Comparison of ENCODE assay signal across 1 cellular context in the genomic region with DNA sequence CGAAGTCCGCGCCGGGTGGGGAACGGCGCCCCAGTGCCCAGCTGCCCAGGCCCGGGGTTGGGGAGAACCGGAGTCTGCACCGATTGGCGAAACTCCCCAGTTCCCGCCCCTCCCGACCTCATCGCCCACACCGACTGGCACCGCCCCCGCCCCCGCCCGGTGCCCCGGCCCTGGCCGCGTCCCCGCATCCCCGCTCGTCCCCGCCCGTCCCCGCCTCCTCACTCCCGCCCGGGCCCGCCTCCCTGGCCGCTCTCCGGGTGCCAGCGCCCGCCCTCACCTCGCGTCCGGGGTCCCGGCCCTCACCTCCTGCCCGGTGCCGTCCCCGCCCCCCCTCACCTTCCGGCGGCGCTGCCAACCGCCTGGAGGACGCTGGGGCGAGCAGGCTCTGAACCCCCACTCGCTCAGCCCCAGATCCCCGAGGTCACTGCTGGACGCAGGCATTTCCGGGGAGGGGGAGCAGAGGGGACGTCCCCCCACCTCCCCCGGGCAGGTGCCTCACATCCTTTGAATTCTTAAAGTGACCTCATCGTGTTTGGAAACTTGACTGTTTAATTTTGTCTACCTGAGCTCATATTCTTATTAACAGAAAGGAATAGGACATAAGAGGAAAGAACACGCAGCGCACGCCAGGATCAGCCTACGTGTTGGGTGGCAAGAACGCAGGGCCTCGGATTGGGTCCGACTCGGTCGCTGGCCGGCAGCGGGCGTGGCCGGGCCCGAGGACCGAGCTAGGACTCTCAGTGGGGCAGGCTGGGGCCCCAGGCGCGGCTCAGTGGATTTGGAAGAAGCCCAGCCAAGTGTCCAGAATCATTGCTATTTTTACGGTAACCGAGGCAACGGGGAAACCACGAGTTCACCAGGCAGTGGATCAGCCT.
TF ChIP-seq lines count a peak whose summit lies in the region.

A gene with protein sequence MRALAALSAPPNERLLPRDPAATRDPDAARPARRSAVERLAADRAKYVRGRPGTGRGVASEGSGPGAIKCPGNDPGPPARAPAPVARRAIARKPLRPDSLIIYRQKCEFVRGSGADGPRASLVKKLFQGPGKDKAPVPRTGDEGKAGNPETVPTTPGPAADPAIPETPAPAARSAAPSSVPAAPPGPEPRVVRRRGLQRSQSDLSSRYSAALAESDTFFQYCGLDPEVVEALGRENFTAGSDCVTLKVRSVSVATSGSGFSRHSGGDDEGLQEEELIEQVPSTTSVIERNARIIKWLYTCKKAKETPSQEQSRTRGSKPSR (minus strand): TSS at position 35 of the 875 bp plus-strand sequence. CDS start 120 bp downstream, outside the sequence.

TF ChIP-seq in HepG2, 621 proteins besides CTCF, POLR2A, EP300 and RAD21 (continued from another document):
- TF ChIP-seq, protein P1, sequence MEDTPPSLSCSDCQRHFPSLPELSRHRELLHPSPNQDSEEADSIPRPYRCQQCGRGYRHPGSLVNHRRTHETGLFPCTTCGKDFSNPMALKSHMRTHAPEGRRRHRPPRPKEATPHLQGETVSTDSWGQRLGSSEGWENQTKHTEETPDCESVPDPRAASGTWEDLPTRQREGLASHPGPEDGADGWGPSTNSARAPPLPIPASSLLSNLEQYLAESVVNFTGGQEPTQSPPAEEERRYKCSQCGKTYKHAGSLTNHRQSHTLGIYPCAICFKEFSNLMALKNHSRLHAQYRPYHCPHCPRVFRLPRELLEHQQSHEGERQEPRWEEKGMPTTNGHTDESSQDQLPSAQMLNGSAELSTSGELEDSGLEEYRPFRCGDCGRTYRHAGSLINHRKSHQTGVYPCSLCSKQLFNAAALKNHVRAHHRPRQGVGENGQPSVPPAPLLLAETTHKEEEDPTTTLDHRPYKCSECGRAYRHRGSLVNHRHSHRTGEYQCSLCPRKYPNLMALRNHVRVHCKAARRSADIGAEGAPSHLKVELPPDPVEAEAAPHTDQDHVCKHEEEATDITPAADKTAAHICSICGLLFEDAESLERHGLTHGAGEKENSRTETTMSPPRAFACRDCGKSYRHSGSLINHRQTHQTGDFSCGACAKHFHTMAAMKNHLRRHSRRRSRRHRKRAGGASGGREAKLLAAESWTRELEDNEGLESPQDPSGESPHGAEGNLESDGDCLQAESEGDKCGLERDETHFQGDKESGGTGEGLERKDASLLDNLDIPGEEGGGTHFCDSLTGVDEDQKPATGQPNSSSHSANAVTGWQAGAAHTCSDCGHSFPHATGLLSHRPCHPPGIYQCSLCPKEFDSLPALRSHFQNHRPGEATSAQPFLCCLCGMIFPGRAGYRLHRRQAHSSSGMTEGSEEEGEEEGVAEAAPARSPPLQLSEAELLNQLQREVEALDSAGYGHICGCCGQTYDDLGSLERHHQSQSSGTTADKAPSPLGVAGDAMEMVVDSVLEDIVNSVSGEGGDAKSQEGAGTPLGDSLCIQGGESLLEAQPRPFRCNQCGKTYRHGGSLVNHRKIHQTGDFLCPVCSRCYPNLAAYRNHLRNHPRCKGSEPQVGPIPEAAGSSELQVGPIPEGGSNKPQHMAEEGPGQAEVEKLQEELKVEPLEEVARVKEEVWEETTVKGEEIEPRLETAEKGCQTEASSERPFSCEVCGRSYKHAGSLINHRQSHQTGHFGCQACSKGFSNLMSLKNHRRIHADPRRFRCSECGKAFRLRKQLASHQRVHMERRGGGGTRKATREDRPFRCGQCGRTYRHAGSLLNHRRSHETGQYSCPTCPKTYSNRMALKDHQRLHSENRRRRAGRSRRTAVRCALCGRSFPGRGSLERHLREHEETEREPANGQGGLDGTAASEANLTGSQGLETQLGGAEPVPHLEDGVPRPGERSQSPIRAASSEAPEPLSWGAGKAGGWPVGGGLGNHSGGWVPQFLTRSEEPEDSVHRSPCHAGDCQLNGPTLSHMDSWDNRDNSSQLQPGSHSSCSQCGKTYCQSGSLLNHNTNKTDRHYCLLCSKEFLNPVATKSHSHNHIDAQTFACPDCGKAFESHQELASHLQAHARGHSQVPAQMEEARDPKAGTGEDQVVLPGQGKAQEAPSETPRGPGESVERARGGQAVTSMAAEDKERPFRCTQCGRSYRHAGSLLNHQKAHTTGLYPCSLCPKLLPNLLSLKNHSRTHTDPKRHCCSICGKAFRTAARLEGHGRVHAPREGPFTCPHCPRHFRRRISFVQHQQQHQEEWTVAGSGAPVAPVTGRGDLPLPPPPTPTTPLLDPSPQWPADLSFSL (CRISPR knock-in tag; IDR thresholded peaks at IDR 0.05), result no peak
- TF ChIP-seq ZNF562 (CRISPR knock-in tag; IDR thresholded peaks at IDR 0.05; ENCODE audit: borderline replicate concordance), result no peak
- no peak for TF ChIP-seq ZFP36L2 (CRISPR knock-in tag; IDR thresholded peaks at IDR 0.05)
- no peak; the same call in 1 of the 2 replicates for TF ChIP-seq SIN3A (IDR thresholded peaks at IDR 0.05; ENCODE audit: borderline replicate concordance, low read depth, low read length)
- TF ChIP-seq, protein P2, sequence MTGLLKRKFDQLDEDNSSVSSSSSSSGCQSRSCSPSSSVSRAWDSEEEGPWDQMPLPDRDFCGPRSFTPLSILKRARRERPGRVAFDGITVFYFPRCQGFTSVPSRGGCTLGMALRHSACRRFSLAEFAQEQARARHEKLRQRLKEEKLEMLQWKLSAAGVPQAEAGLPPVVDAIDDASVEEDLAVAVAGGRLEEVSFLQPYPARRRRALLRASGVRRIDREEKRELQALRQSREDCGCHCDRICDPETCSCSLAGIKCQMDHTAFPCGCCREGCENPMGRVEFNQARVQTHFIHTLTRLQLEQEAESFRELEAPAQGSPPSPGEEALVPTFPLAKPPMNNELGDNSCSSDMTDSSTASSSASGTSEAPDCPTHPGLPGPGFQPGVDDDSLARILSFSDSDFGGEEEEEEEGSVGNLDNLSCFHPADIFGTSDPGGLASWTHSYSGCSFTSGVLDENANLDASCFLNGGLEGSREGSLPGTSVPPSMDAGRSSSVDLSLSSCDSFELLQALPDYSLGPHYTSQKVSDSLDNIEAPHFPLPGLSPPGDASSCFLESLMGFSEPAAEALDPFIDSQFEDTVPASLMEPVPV (CRISPR knock-in tag; IDR thresholded peaks at IDR 0.05), result 0 out of 2 replicates have a peak, but pooled peaks have one; percentile 12
- TF ChIP-seq TBX2 (CRISPR knock-in tag; IDR thresholded peaks at IDR 0.05; ENCODE audit: borderline replicate concordance), result 0 out of 2 replicates have a peak, but pooled peaks have one; percentile 15
- no peak for TF ChIP-seq EHMT2 (IDR thresholded peaks at IDR 0.05; ENCODE audit: borderline replicate concordance, low read depth, low read length)
- TF ChIP-seq MTF2 (CRISPR knock-in tag; IDR thresholded peaks at IDR 0.05; ENCODE audit: borderline replicate concordance), result peak; percentile 64; the same call in 1 of the 2 replicates
- no peak for TF ChIP-seq JUNB (CRISPR knock-in tag; IDR thresholded peaks at IDR 0.05; ENCODE audit: borderline replicate concordance)
- TF ChIP-seq, protein P3, sequence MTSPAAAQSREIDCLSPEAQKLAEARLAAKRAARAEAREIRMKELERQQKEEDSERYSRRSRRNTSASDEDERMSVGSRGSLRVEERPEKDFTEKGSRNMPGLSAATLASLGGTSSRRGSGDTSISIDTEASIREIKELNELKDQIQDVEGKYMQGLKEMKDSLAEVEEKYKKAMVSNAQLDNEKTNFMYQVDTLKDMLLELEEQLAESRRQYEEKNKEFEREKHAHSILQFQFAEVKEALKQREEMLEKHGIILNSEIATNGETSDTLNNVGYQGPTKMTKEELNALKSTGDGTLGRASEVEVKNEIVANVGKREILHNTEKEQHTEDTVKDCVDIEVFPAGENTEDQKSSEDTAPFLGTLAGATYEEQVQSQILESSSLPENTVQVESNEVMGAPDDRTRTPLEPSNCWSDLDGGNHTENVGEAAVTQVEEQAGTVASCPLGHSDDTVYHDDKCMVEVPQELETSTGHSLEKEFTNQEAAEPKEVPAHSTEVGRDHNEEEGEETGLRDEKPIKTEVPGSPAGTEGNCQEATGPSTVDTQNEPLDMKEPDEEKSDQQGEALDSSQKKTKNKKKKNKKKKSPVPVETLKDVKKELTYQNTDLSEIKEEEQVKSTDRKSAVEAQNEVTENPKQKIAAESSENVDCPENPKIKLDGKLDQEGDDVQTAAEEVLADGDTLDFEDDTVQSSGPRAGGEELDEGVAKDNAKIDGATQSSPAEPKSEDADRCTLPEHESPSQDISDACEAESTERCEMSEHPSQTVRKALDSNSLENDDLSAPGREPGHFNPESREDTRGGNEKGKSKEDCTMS (CRISPR knock-in tag; conservative IDR thresholded peaks at IDR 0.05), result no peak
